1 cellular context compared by ENCODE assay signal in the genomic region with DNA sequence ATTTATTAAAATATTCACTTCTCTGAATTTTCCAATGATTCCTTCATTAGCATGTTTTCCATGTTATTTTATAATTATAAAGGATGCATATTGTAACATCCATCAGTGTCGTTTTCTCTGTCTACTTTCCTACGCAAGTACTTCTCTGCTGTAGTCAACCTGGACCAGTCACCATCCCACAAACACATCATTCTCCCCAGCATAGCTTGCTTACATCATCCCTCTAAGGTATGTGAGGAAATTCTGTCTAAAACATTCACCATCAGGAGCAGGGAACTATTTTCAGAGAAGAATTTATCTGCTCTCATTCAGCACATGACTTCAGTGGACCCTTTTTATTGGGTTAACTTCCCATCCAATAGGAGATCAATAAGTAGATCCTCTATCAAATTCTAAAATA.
TF ChIP-seq lines count a peak whose summit lies in the region.

No MANE protein-coding gene starts in this region.

TF ChIP-seq in SK-N-SH, 30 proteins besides CTCF, POLR2A, EP300 and RAD21 (continued from another document):
- TF ChIP-seq ELF1 (IDR thresholded peaks at IDR 0.05): no peak
- no peak for TF ChIP-seq SIN3A (IDR thresholded peaks at IDR 0.05; ENCODE audit: borderline replicate concordance, low read depth, low read length)
- no peak for TF ChIP-seq IRF3 (IDR thresholded peaks at IDR 0.05; ENCODE audit: low read depth, low read length)
- TF ChIP-seq GABPA (IDR thresholded peaks at IDR 0.05; ENCODE audit: low read depth): no peak
- no peak for TF ChIP-seq CHD2 (IDR thresholded peaks at IDR 0.05; ENCODE audit: low read length, partially characterized antibody)
- TF ChIP-seq, protein P1, sequence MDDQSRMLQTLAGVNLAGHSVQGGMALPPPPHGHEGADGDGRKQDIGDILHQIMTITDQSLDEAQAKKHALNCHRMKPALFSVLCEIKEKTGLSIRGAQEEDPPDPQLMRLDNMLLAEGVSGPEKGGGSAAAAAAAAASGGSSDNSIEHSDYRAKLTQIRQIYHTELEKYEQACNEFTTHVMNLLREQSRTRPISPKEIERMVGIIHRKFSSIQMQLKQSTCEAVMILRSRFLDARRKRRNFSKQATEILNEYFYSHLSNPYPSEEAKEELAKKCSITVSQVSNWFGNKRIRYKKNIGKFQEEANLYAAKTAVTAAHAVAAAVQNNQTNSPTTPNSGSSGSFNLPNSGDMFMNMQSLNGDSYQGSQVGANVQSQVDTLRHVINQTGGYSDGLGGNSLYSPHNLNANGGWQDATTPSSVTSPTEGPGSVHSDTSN (IDR thresholded peaks at IDR 0.05): no peak
- TF ChIP-seq MEF2A (IDR thresholded peaks at IDR 0.05; ENCODE audit: borderline replicate concordance, low read depth): no peak
- no peak for TF ChIP-seq FOSL2 (IDR thresholded peaks at IDR 0.05; ENCODE audit: borderline replicate concordance, low read depth)
- no peak for TF ChIP-seq GATA2 (CRISPR knock-in tag; IDR thresholded peaks at IDR 0.05)
- TF ChIP-seq MAX (IDR thresholded peaks at IDR 0.05; ENCODE audit: low read depth): no peak
